In the genomic region with DNA sequence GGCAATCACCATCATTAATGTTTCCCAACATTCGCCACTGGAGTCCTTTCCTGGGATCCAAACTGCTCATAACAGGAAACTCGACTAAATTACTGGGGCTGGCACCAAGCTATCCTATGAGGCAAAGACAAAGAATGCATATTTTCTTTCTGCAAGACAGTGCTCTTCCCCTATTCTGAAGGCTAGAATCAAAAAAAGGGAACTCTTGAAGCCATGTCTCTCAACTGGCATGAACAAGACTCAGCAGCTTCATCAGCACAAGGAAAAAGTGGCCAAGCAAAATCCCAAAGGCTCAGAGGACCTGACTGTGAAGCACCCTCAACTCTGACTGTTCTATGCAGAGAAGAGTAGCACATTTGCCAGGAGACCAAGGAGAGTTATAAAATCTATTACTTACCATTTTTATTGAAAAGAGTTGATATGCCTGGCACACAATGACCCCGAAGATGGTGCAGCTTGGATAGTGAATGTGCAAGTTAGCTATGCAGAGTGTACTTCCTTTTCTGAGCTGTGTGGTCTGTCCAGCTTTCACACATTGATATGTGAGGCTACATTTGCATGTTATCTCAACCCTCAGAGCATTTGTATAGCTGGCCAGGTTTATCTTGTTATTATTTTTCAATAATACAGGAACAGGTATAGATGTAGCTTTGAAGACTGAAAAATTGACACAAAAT, we compare ENCODE assay signal across 9 cellular contexts. TPM values are rescaled to one million over a fixed set of nuclear protein-coding genes. Genes with fewer than 3 reads are reported as not detected.
A peak's percentile ranks its signal among the peaks of the same experiment; 100 is the strongest.
DNase-seq lines count a peak whose midpoint lies in the region; ATAC-seq, FAIRE-seq and TF ChIP-seq lines count a peak whose summit lies in the region.
"Had no signal": no experiment of that assay in that cellular context is flagged by ENCODE, and none has a peak within 500 bp of the region (broad histone marks: within the 10 kb centered on the region; RNA-seq: fewer than 3 reads in every experiment).

No MANE protein-coding gene starts in this region.

- no peaks in the 10 kb centered on the region for H3K36me3 Mint-ChIP-seq in IgD-negative memory B cell

- H3K9me3 ChIP-seq in left ventricle myocardium inferior (replicated peaks) (no peaks in the 10 kb centered on the region), tibial nerve (no peaks in the 10 kb centered on the region)

- H3K4me3 Mint-ChIP-seq in IgD-negative memory B cell = peak overlapping the region in 3 of 4 donors; percentile 2 to 88 (median 6)

- ATAC-seq in GM21526 (IDR thresholded peaks at IDR 0.05; ENCODE audit: low FRiP score, unreplicated experiment) = peak; percentile 68

- WGBS in tibial nerve, 2 donors = 77 to 81% methylated on average over 3 of the region's 3 CpGs

- DNase-seq in GM12891 (ENCODE audit: insufficient read length, low spot score) (no peak), left ventricle myocardium inferior (no peak), cerebellum (ENCODE audit: low spot score) (no peak), NCI-H446 treated with DMSO at 0.1 percent for 48 hours (lab: John Stamatoyannopoulos, UW) (no peak), NCI-H524 (lab: John Stamatoyannopoulos, UW) (no peak), tibial nerve (ENCODE audit: low spot score in 2 of 2) (no peak)

- no peaks in the 10 kb centered on the region for H3K27me3 ChIP-seq in left ventricle myocardium inferior (ENCODE audit: low read depth)
- H3K27me3 ChIP-seq in tibial nerve = no peaks in the 10 kb centered on the region

- no peaks in the 10 kb centered on the region for H3K27me3 Mint-ChIP-seq in IgD-negative memory B cell

- H3K4me1 Mint-ChIP-seq in IgD-negative memory B cell = peaks cover 27 to 34% (median 32%) of the 10 kb centered on the region in 3 donors

- H3K36me3 ChIP-seq in left ventricle myocardium inferior (no peaks in the 10 kb centered on the region), tibial nerve (no peaks in the 10 kb centered on the region)

- peak overlapping the region; percentile 17 for H3K27ac ChIP-seq in left ventricle myocardium inferior (replicated peaks)
- no peak overlapping the region for H3K27ac ChIP-seq in tibial nerve

- H3K4me1 ChIP-seq in left ventricle myocardium inferior = no peaks in the 10 kb centered on the region
- H3K4me1 ChIP-seq in tibial nerve = peaks cover 0 to 14% (median 4%) of the 10 kb centered on the region in 4 donors

- TF ChIP-seq POLR2A in GM12891 (IDR thresholded peaks at IDR 0.05; ENCODE audit: low read depth, low read length) (no peak), tibial nerve (IDR thresholded peaks at IDR 0.05) (no peak)

- peak in 1 of 2 donors; percentile 32 for TF ChIP-seq EP300 in tibial nerve (IDR thresholded peaks at IDR 0.05)

- peak overlapping the region in 1 of 3 donors; percentile 55 for H3K27ac Mint-ChIP-seq in IgD-negative memory B cell

- no peak for TF ChIP-seq CTCF in left ventricle myocardium inferior (IDR thresholded peaks at IDR 0.05; ENCODE audit: borderline replicate concordance)
- no peak for TF ChIP-seq CTCF in tibial nerve (IDR thresholded peaks at IDR 0.05)

- H3K9me3 Mint-ChIP-seq in IgD-negative memory B cell = no peaks in the 10 kb centered on the region

- no peak overlapping the region for H3K4me3 ChIP-seq in left ventricle myocardium inferior
- no peak overlapping the region for H3K4me3 ChIP-seq in tibial nerve

- FAIRE-seq in GM12891 (lab: Jason Lieb, UNC) = peak; percentile 94

- intact Hi-C loops in left ventricle myocardium inferior (cut with micrococcal nuclease) = no loop called here

TF ChIP-seq in GM12891, 5 proteins besides CTCF, POLR2A, EP300 and RAD21:
- no peak for TF ChIP-seq PAX5 (IDR thresholded peaks at IDR 0.05; ENCODE audit: insufficient read depth, low read length, severe bottlenecking)
- TF ChIP-seq POLR2AphosphoS5 (IDR thresholded peaks at IDR 0.05; ENCODE audit: low read depth, low read length) = no peak
- TF ChIP-seq POU2F2 (IDR thresholded peaks at IDR 0.05; ENCODE audit: low read depth, low read length) = no peak
- no peak for TF ChIP-seq TAF1 (IDR thresholded peaks at IDR 0.05; ENCODE audit: low read depth, low read length)
- no peak for TF ChIP-seq SPI1 (IDR thresholded peaks at IDR 0.05; ENCODE audit: low read depth, low read length)
TF ChIP-seq in GM12891: peak in this region for 0.

RNA-seq across cellular contexts. Expression of a gene that starts 50.9 kb away (rescaled TPM):
- 1.4 TPM for polyA plus RNA-seq in GM12891 (2012; ENCODE audit: low read depth, missing spikeins)
- 11.6 TPM for polyA plus RNA-seq in IgD-negative memory B cell
- 4.9 TPM for total RNA-seq in left ventricle myocardium inferior
- 1.9 TPM for total RNA-seq in cerebellum
- total RNA-seq in tibial nerve = 10 to 100 TPM in 2 of 4 donors, 1 to 10 TPM in 2; 6.7 to 25.1 (median 16.3) TPM
- total RNA-seq: HT1080 had no signal
